Comparison of ENCODE assay signal across 26 cellular contexts in the genomic region with DNA sequence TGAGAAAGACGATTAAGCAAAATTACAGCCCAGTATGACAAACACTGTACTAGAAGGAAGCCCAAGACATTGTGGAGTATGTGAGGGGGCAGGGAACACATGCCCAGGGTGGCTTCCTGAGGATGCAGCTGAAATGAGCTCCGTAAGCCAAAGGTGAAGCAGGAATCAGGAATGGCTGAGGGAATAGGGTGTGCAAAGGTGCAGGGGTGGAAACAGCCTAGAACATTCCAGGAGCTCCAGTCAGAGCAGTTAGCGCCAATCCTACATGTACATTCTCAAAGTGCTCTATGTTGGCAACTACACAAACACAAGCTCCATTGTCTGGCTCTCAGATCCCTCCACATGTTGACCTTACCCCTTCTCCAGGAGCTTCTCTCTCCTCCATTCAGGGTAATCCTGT.
"Had no signal": no experiment of that assay in that cellular context is flagged by ENCODE, and none has a peak within 500 bp of the region (broad histone marks: within the 10 kb centered on the region; RNA-seq: fewer than 3 reads in every experiment).

No MANE protein-coding gene starts in this region.

- H3K9me3 Mint-ChIP-seq: effector memory CD8-positive, alpha-beta T cell; mesothelial cell of epicardium; natural killer cell treated with Interleukin-12 subunit alpha and Interleukin-12 subunit beta and Interleukin-15 and Interleukin-18, amount 100 ng/mL, for 72 hours; stimulated activated naive CD8-positive, alpha-beta T cell treated with anti-CD3 and anti-CD28 coated beads, Interleukin-15, amount 100 ng/mL, for 72 hours had no signal

- H3K27me3 ChIP-seq: gastroesophageal sphincter, hepatocyte, neutrophil, pancreas, transverse colon, vagina had no signal

- H3K4me1 ChIP-seq: foreskin keratinocyte, heart left ventricle, lower lobe of right lung, pancreas, transverse colon, vagina had no signal

- H3K27ac ChIP-seq: epithelial cell of prostate, foreskin keratinocyte, gastroesophageal sphincter, heart left ventricle, hepatocyte, lower lobe of right lung, neutrophil, pancreas, suprapubic skin, transverse colon, vagina had no signal

- H3K4me2 ChIP-seq: hepatocyte, smooth muscle cell had no signal

- H3K36me3 Mint-ChIP-seq: mesothelial cell of epicardium; naive B cell; natural killer cell treated with Interleukin-12 subunit alpha and Interleukin-12 subunit beta and Interleukin-15 and Interleukin-18, amount 100 ng/mL, for 72 hours had no signal

- H2AFZ ChIP-seq: hepatocyte had no signal

- H3K4me3 ChIP-seq: gastroesophageal sphincter, heart left ventricle, hepatocyte, lower lobe of right lung, mucosa of descending colon, pancreas, smooth muscle cell, suprapubic skin, transverse colon, vagina had no signal

- H3K4me1 Mint-ChIP-seq: naive B cell had no signal

- H3K36me3 ChIP-seq: gastroesophageal sphincter, heart left ventricle, lower lobe of right lung, neutrophil, pancreas, suprapubic skin, transverse colon, vagina had no signal

- H3K79me2 ChIP-seq: hepatocyte had no signal

- DNase-seq: effector memory CD8-positive, alpha-beta T cell; foreskin keratinocyte; heart left ventricle; left ventricle myocardium superior; lower lobe of right lung; mesenchymal stem cell; mucosa of descending colon; naive B cell; pancreas; stimulated activated CD4-positive, alpha-beta T cell treated with anti-CD3 and anti-CD28 coated beads, Interleukin-12 subunit alpha, Interleukin-12 subunit beta, amount 100 ng/mL, for 4 hours; stimulated activated CD4-positive, alpha-beta T cell treated with anti-CD3 and anti-CD28 coated beads, Interleukin-1b, Interleukin-23, amount 100 ng/mL, for 48 hours; stimulated activated CD4-positive, alpha-beta T cell treated with anti-CD3 and anti-CD28 coated beads, Interleukin-4, amount 100 ng/mL, for 1 hour; stimulated activated CD8-positive, alpha-beta memory T cell treated with anti-CD3 and anti-CD28 coated beads, Interleukin-4, amount 100 ng/mL, for 48 hours; stimulated activated naive CD4-positive, alpha-beta T cell; stimulated activated naive CD8-positive, alpha-beta T cell treated with anti-CD3 and anti-CD28 coated beads, Interleukin-15, amount 100 ng/mL, for 72 hours; transverse colon had no signal

- H3K27ac Mint-ChIP-seq: effector memory CD8-positive, alpha-beta T cell; mesothelial cell of epicardium; natural killer cell treated with Interleukin-12 subunit alpha and Interleukin-12 subunit beta and Interleukin-15 and Interleukin-18, amount 100 ng/mL, for 72 hours; stimulated activated naive CD8-positive, alpha-beta T cell treated with anti-CD3 and anti-CD28 coated beads, Interleukin-15, amount 100 ng/mL, for 72 hours had no signal

- H3K9me3 ChIP-seq: gastroesophageal sphincter, heart left ventricle, lower lobe of right lung, mucosa of descending colon, neutrophil, pancreas, suprapubic skin, transverse colon, vagina had no signal

- H3K27me3 Mint-ChIP-seq: stimulated activated naive CD8-positive, alpha-beta T cell treated with anti-CD3 and anti-CD28 coated beads, Interleukin-15, amount 100 ng/mL, for 72 hours had no signal

- H3K4me3 Mint-ChIP-seq: effector memory CD8-positive, alpha-beta T cell; mesothelial cell of epicardium; naive B cell; natural killer cell treated with Interleukin-12 subunit alpha and Interleukin-12 subunit beta and Interleukin-15 and Interleukin-18, amount 100 ng/mL, for 72 hours; neural crest cell; stimulated activated naive CD8-positive, alpha-beta T cell treated with anti-CD3 and anti-CD28 coated beads, Interleukin-15, amount 100 ng/mL, for 72 hours had no signal
